ENCODE assay signal across 1 cellular context in the genomic region with DNA sequence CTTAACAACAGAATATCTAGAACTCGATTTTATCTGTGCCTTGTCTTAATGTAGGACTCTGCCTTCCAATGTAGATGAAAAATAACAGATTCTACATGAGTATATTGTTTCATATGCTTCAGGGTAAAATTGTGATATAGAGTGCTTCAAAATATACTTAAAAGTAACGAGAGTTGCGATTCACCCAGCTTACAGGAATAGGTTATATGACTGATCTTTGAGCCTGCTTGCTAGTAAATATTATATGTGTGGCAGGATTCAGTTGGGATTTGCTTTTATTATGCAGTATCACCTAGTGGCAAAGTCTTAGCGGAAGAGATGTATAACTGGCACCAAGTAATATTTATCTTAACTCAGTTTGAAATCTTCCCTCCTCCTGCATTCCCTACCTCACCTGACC.
TF ChIP-seq lines count a peak whose summit lies in the region.

No MANE protein-coding gene starts in this region.

TF ChIP-seq in GM23338, 12 proteins besides CTCF, POLR2A, EP300 and RAD21 (continued from another document):
- TF ChIP-seq, protein P1, sequence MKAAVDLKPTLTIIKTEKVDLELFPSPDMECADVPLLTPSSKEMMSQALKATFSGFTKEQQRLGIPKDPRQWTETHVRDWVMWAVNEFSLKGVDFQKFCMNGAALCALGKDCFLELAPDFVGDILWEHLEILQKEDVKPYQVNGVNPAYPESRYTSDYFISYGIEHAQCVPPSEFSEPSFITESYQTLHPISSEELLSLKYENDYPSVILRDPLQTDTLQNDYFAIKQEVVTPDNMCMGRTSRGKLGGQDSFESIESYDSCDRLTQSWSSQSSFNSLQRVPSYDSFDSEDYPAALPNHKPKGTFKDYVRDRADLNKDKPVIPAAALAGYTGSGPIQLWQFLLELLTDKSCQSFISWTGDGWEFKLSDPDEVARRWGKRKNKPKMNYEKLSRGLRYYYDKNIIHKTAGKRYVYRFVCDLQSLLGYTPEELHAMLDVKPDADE (IDR thresholded peaks at IDR 0.05) = no peak
- no peak for TF ChIP-seq STAT1 (IDR thresholded peaks at IDR 0.05; ENCODE audit: unreplicated experiment)
